Comparison of ENCODE assay signal across 10 cellular contexts in genomic region chr17:35368086-35368824, GRCh38. TPM values are rescaled to one million over a fixed set of nuclear protein-coding genes. Genes with fewer than 3 reads are reported as not detected.
A peak's percentile ranks its signal among the peaks of the same experiment; 100 is the strongest.
DNase-seq lines count a peak whose midpoint lies in the region; ATAC-seq and TF ChIP-seq lines count a peak whose summit lies in the region.
"Had no signal": no experiment of that assay in that cellular context is flagged by ENCODE, and none has a peak within 500 bp of the region (broad histone marks: within the 10 kb centered on the region; RNA-seq: fewer than 3 reads in every experiment).

No MANE protein-coding gene starts in this region.

- no peak for TF ChIP-seq EP300 in stomach (IDR thresholded peaks at IDR 0.05)

- H3K4me3 ChIP-seq in KMS-11 (IDR thresholded peaks at IDR 0.05; ENCODE audit: insufficient read depth, low read depth, low read length) (no peak overlapping the region), choroid plexus epithelial cell (ENCODE audit: low read depth, low read length) (no peak overlapping the region), stomach (no peak overlapping the region)
- H3K4me3 ChIP-seq: gastrocnemius medialis had no signal

- TF ChIP-seq CTCF in KMS-11 (conservative IDR thresholded peaks at IDR 0.05; ENCODE audit: low read depth, low read length) (no peak), choroid plexus epithelial cell (conservative IDR thresholded peaks at IDR 0.05; ENCODE audit: low read depth, low read length) (no peak), stomach (IDR thresholded peaks at IDR 0.05) (no peak)

- intact Hi-C loops in stomach (cut with DNase I; ENCODE audit: low total_unique reads) = no loop called here

- no peaks in the 10 kb centered on the region for H3K79me2 ChIP-seq in KMS-11 (ENCODE audit: insufficient read depth, low read depth)

- H3K9ac ChIP-seq in KMS-11 = peak overlapping the region; percentile 53; the same call in 1 of the 2 replicates

- H3K27me3 ChIP-seq in KMS-11 (ENCODE audit: insufficient read depth, low read depth) (no peaks in the 10 kb centered on the region), stomach (peaks cover 0 to 32% (median 5%) of the 10 kb centered on the region in 3 donors)

- H3K4me1 ChIP-seq in KMS-11 (ENCODE audit: low read depth, poor library complexity, severe bottlenecking) (peaks cover 36% of the 10 kb centered on the region), stomach (peaks cover 5 to 29% (median 20%) of the 10 kb centered on the region in 4 donors)
- H3K4me1 ChIP-seq: gastrocnemius medialis had no signal

- peak overlapping the region; percentile 66 for H2AFZ ChIP-seq in KMS-11 (ENCODE audit: low read depth)

- peaks cover 0 to 5% (median 0%) of the 10 kb centered on the region in 4 donors for H3K9me3 ChIP-seq in stomach

- peak overlapping the region; percentile 66 for H3K4me2 ChIP-seq in KMS-11

- H3K36me3 ChIP-seq in KMS-11 (ENCODE audit: insufficient read depth) = no peaks in the 10 kb centered on the region
- H3K36me3 ChIP-seq in stomach = peaks cover 0 to 10% (median 6%) of the 10 kb centered on the region in 4 donors
- H3K36me3 ChIP-seq: gastrocnemius medialis had no signal

- peak overlapping the region; percentile 85 for H3K27ac ChIP-seq in KMS-11
- H3K27ac ChIP-seq in stomach = peak overlapping the region in 1 of 5 donors; percentile 31
- H3K27ac ChIP-seq: gastrocnemius medialis had no signal

- H4K20me1 ChIP-seq in KMS-11 (ENCODE audit: insufficient read depth) = no peaks in the 10 kb centered on the region

- 33 to 52% (median 47%) methylated on average over 4 of the region's 4 CpGs for WGBS in stomach, 5 donors

- DNase-seq in choroid plexus epithelial cell (ENCODE audit: low read depth) (peak; percentile 56), NCI-H1436 (lab: John Stamatoyannopoulos, UW) (no peak), stomach (no peak), 8988T (no peak), DMS114 treated with DMSO at 0.1 percent for 48 hours (lab: John Stamatoyannopoulos, UW; ENCODE audit: unreplicated experiment) (no peak)
- DNase-seq: gastrocnemius medialis had no signal

- ATAC-seq in GM18517 (IDR thresholded peaks at IDR 0.05; ENCODE audit: unreplicated experiment) (peak; percentile 90), GM21737 (IDR thresholded peaks at IDR 0.05; ENCODE audit: unreplicated experiment) (peak; percentile 92)
- ATAC-seq: Panc1 had no signal

- no peak for TF ChIP-seq POLR2A in stomach (IDR thresholded peaks at IDR 0.05)

RNA-seq across cellular contexts. Expression of gene SLFN11, which starts 5.2 kb away (rescaled TPM):
- total RNA-seq in stomach = 10 to 100 TPM in 2 of 5 donors, 1 to 10 TPM in 2, under 1 TPM in 1; 0.89 to 38.5 (median 7.2) TPM
- polyA plus RNA-seq in stomach = 1 to 10 TPM; 2.4 to 7.8 (median 4.9) TPM
